In the genomic region with DNA sequence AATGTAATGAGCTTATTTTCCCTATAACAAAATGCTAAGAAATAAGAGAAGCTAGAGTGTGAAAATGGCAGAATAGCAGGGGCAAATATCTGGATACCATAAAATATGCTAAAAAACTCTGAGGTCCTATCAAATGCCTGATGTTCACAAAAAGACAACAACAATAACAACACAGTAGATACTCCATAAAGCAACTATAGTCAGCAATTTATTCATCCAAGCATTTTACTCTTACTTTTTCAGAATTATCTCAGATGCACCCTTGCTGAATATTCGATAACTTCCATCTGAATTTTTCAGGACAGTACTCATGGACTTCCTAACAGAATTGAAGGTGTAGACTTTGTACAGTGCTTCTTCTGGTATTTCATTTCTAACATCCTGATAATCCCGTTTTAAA, we compare ENCODE assay signal across 21 cellular contexts.
"Had no signal": no experiment of that assay in that cellular context is flagged by ENCODE, and none has a peak within 500 bp of the region (broad histone marks: within the 10 kb centered on the region; RNA-seq: fewer than 3 reads in every experiment).

No MANE protein-coding gene starts in this region.

- H3K9me3 ChIP-seq: MG63, SJSA1 had no signal

- FAIRE-seq: RCC 7860 had no signal

- DNase-seq: Karpas-422, KG1, MG63, NCI-H1092, NCI-H1105 treated with DMSO at 0.1 percent for 48 hours, NCI-H1417 treated with DMSO at 0.1 percent for 48 hours, NCI-H146, NCI-H1694 treated with DMSO at 0.1 percent for 48 hours, NCI-H2029, NCI-H2081 treated with DMSO at 0.1 percent for 48 hours, NCI-H2171, NCI-H446, NCI-H510A, NCI-H524 treated with DMSO at 0.1 percent for 48 hours, NCI-H69, NCI-H774, Right ventricle myocardium superior, RPMI8226, SIG-M5 had no signal
